In the genomic region with DNA sequence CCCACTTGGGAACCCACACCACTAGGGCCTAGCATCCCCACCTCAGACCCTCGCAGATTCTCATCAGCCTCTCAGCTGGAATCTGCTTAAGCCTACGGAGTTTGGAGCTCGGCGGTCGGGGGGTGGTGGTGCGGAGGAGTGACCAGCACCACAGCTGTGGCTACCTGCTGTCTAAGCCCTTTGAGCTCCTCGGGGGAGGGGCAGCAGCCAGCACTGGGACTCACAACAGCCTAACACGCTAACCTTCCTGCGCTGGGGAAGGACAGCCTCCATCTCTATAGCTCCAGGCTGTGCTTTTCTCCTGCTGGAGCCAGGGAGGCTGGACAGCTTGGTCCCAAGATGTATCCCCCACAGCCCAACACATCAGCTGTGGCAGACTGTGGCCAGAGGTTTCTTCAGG, we compare ENCODE assay signal across 28 cellular contexts.
"Had no signal": no experiment of that assay in that cellular context is flagged by ENCODE, and none has a peak within 500 bp of the region (broad histone marks: within the 10 kb centered on the region; RNA-seq: fewer than 3 reads in every experiment).

No MANE protein-coding gene starts in this region.

- H3K4me3 ChIP-seq: body of pancreas, gastroesophageal sphincter, right atrium auricular region, smooth muscle cell, upper lobe of left lung, vagina had no signal

- H3K9me3 Mint-ChIP-seq: activated naive CD4-positive, alpha-beta T cell treated with anti-CD3 and anti-CD28 coated beads, Interleukin-2, amount 50 U/mL, for 72 hours; activated T-cell treated with anti-CD3 and anti-CD28 coated beads, Interleukin-2, amount 50 U/mL, for 72 hours; naive B cell; stimulated activated memory B cell treated with anti-CD40 and anti-IgM and Interleukin-4, amounts not matched to agents 10 μg/mL and 1 μg/mL and 100 μg/mL, for 72 hours; stimulated activated naive CD8-positive, alpha-beta T cell treated with anti-CD3 and anti-CD28 coated beads, Interleukin-15, amount 100 ng/mL, for 72 hours had no signal

- H3K27ac Mint-ChIP-seq: activated naive CD4-positive, alpha-beta T cell treated with anti-CD3 and anti-CD28 coated beads, Interleukin-2, amount 50 U/mL, for 72 hours; activated T-cell treated with anti-CD3 and anti-CD28 coated beads, Interleukin-2, amount 50 U/mL, for 72 hours; stimulated activated memory B cell treated with anti-CD40 and anti-IgM and Interleukin-4, amounts not matched to agents 10 μg/mL and 1 μg/mL and 100 μg/mL, for 72 hours; stimulated activated naive CD8-positive, alpha-beta T cell treated with anti-CD3 and anti-CD28 coated beads, Interleukin-15, amount 100 ng/mL, for 72 hours had no signal

- H3K27me3 ChIP-seq: body of pancreas, gastroesophageal sphincter, right atrium auricular region, upper lobe of left lung, vagina had no signal

- H3K9me3 ChIP-seq: body of pancreas, gastroesophageal sphincter, right atrium auricular region, upper lobe of left lung, vagina had no signal

- H3K4me1 ChIP-seq: body of pancreas, gastroesophageal sphincter, parathyroid adenoma, right atrium auricular region, upper lobe of left lung, vagina had no signal

- H3K4me1 Mint-ChIP-seq: naive B cell; stimulated activated memory B cell treated with anti-CD40 and anti-IgM and Interleukin-4, amounts not matched to agents 10 μg/mL and 1 μg/mL and 100 μg/mL, for 72 hours; stimulated activated naive CD8-positive, alpha-beta T cell treated with anti-CD3 and anti-CD28 coated beads, Interleukin-15, amount 100 ng/mL, for 72 hours had no signal

- DNase-seq: activated CD4-positive, alpha-beta T cell treated with anti-CD3 and anti-CD28 coated beads for 4 hours; activated CD4-positive, alpha-beta T cell treated with anti-CD3 and anti-CD28 coated beads, Interleukin-2, amount 50 U/mL, for 4 hours; activated naive CD4-positive, alpha-beta T cell; activated T-cell treated with anti-CD3 and anti-CD28 coated beads for 4 hours; activated T-cell treated with anti-CD3 and anti-CD28 coated beads, Interleukin-2, amount 50 U/mL, for 72 hours; aorta; body of pancreas; dermis blood vessel endothelial cell; effector CD8-positive, alpha-beta T cell; head of caudate nucleus; hippocampal formation; left ventricle myocardium superior; naive B cell; occipital lobe; stimulated activated CD4-positive, alpha-beta T cell treated with anti-CD3 and anti-CD28 coated beads, Interleukin-1b, Interleukin-23, amount 100 ng/mL, for 48 hours; stimulated activated CD4-positive, alpha-beta T cell treated with anti-CD3 and anti-CD28 coated beads, Interleukin-4, amount 100 ng/mL, for 4 hours; stimulated activated CD8-positive, alpha-beta memory T cell treated with anti-CD3 and anti-CD28 coated beads, Interleukin-4, amount 100 ng/mL, for 48 hours; stimulated activated naive CD8-positive, alpha-beta T cell treated with anti-CD3 and anti-CD28 coated beads, Interleukin-15, amount 100 ng/mL, for 72 hours; substantia nigra; T-helper 2 cell had no signal

- H3K4me2 ChIP-seq: smooth muscle cell had no signal

- H3K9ac ChIP-seq: parathyroid adenoma had no signal

- H3K27ac ChIP-seq: body of pancreas, gastroesophageal sphincter, parathyroid adenoma, right atrium auricular region, upper lobe of left lung, vagina had no signal

- H3K79me2 ChIP-seq: parathyroid adenoma had no signal

- H3K36me3 ChIP-seq: gastroesophageal sphincter, right atrium auricular region, upper lobe of left lung, vagina had no signal

- H2AFZ ChIP-seq: parathyroid adenoma had no signal

- H3K4me3 Mint-ChIP-seq: activated T-cell treated with anti-CD3 and anti-CD28 coated beads, Interleukin-2, amount 50 U/mL, for 72 hours; stimulated activated memory B cell treated with anti-CD40 and anti-IgM and Interleukin-4, amounts not matched to agents 10 μg/mL and 1 μg/mL and 100 μg/mL, for 72 hours; stimulated activated naive CD8-positive, alpha-beta T cell treated with anti-CD3 and anti-CD28 coated beads, Interleukin-15, amount 100 ng/mL, for 72 hours had no signal

- ATAC-seq: activated naive CD4-positive, alpha-beta T cell treated with anti-CD3 and anti-CD28 coated beads, Interleukin-2, amount 50 U/mL, for 72 hours; activated T-cell treated with anti-CD3 and anti-CD28 coated beads, Interleukin-2, amount 50 U/mL, for 72 hours; body of pancreas; gastroesophageal sphincter; left ventricle myocardium superior; stimulated activated memory B cell treated with anti-CD40 and anti-IgM and Interleukin-4, amounts not matched to agents 10 μg/mL and 1 μg/mL and 100 μg/mL, for 72 hours; stimulated activated naive CD8-positive, alpha-beta T cell treated with anti-CD3 and anti-CD28 coated beads, Interleukin-15, amount 100 ng/mL, for 72 hours had no signal

- H3K36me3 Mint-ChIP-seq: activated naive CD4-positive, alpha-beta T cell treated with anti-CD3 and anti-CD28 coated beads, Interleukin-2, amount 50 U/mL, for 72 hours; naive B cell; stimulated activated memory B cell treated with anti-CD40 and anti-IgM and Interleukin-4, amounts not matched to agents 10 μg/mL and 1 μg/mL and 100 μg/mL, for 72 hours had no signal
